29 cellular contexts compared by ENCODE assay signal in genomic region chr14:54828031-54828430, GRCh38.
"Had no signal": no experiment of that assay in that cellular context is flagged by ENCODE, and none has a peak within 500 bp of the region (broad histone marks: within the 10 kb centered on the region; RNA-seq: fewer than 3 reads in every experiment).

No MANE protein-coding gene starts in this region.

- DNase-seq: activated CD4-positive, alpha-beta memory T cell treated with anti-CD3 and anti-CD28 coated beads, Interleukin-2, amount 10 ng/mL, durations not matched to agents 7 days and 5 days; activated CD4-positive, alpha-beta T cell treated with anti-CD3 and anti-CD28 coated beads for 1 hour; activated CD4-positive, alpha-beta T cell treated with anti-CD3 and anti-CD28 coated beads for 36 hours; activated CD4-positive, alpha-beta T cell treated with anti-CD3 and anti-CD28 coated beads for 48 hours; activated CD4-positive, alpha-beta T cell treated with anti-CD3 and anti-CD28 coated beads, Interleukin-2, amount 10 ng/mL, durations not matched to agents 7 days and 5 days; activated CD4-positive, alpha-beta T cell treated with anti-CD3 and anti-CD28 coated beads, Interleukin-2, amount 50 U/mL, for 48 hours; activated CD4-positive, CD25-positive, alpha-beta regulatory T cell; activated CD8-positive, alpha-beta memory T cell treated with anti-CD3 and anti-CD28 coated beads for 24 hours; activated CD8-positive, alpha-beta memory T cell treated with anti-CD3 and anti-CD28 coated beads, Interleukin-2, amount 10 ng/mL, durations not matched to agents 7 days and 5 days; activated CD8-positive, alpha-beta memory T cell treated with anti-CD3 and anti-CD28 coated beads, Interleukin-2, amount 50 U/mL, for 48 hours; activated CD8-positive, alpha-beta T cell treated with anti-CD3 and anti-CD28 coated beads, Interleukin-2, amount 10 ng/mL, durations not matched to agents 7 days and 5 days; activated effector memory CD4-positive, alpha-beta T cell treated with Interleukin-2 at 50 U/mL for 16 hours; activated gamma-delta T cell; activated naive CD4-positive, alpha-beta T cell treated with anti-CD3 and anti-CD28 coated beads, Interleukin-2, amount 10 ng/mL, durations not matched to agents 7 days and 5 days; activated naive CD4-positive, alpha-beta T cell treated with Interleukin-2 at 50 U/mL for 16 hours; activated naive CD8-positive, alpha-beta T cell treated with anti-CD3 and anti-CD28 coated beads, Interleukin-2, amount 10 ng/mL, durations not matched to agents 7 days and 5 days; activated naive CD8-positive, alpha-beta T cell treated with anti-CD3 and anti-CD28 coated beads, Interleukin-2, amount 50 U/mL, for 24 hours; activated T-cell treated with anti-CD3 and anti-CD28 coated beads, Interleukin-2, amount 50 U/mL, for 24 hours; activated T-cell treated with anti-CD3 and anti-CD28 coated beads, Interleukin-2, amount 50 U/mL, for 48 hours; amygdala; caudate nucleus; cerebellar nuclear complex; T-helper 2 cell; T-helper 9 cell; WERI-Rb-1 had no signal

- H3K27me3 ChIP-seq: ascending aorta, cardiac muscle cell had no signal

- H3K4me3 ChIP-seq: ascending aorta, cardiac muscle cell had no signal

- ATAC-seq: activated CD4-positive, alpha-beta T cell treated with anti-CD3 and anti-CD28 coated beads for 36 hours; activated CD4-positive, CD25-positive, alpha-beta regulatory T cell treated with anti-CD3 and anti-CD28 coated beads, Interleukin-2, amount 50 U/mL, for 24 hours; activated CD8-positive, alpha-beta memory T cell treated with anti-CD3 and anti-CD28 coated beads, Interleukin-2, amount 10 ng/mL, durations not matched to agents 7 days and 5 days; activated CD8-positive, alpha-beta T cell treated with anti-CD3 and anti-CD28 coated beads, Interleukin-2, amount 10 ng/mL, durations not matched to agents 7 days and 5 days; activated naive CD8-positive, alpha-beta T cell treated with anti-CD3 and anti-CD28 coated beads, Interleukin-2, amount 50 U/mL, for 24 hours; WTC11 had no signal

- H3K36me3 ChIP-seq: ascending aorta, cardiac muscle cell, WERI-Rb-1 had no signal

- H3K27ac ChIP-seq: ascending aorta, cardiac muscle cell, WERI-Rb-1 had no signal

- H3K4me1 ChIP-seq: ascending aorta had no signal
